ENCODE assay signal across 1 cellular context in genomic region chr11:3855808-3856491, GRCh38.
TF ChIP-seq lines count a peak whose summit lies in the region.

No MANE protein-coding gene starts in this region.

TF ChIP-seq in K562, 482 proteins besides CTCF, POLR2A, EP300 and RAD21 (continued from another document and continues in another):
- TF ChIP-seq, protein P1, sequence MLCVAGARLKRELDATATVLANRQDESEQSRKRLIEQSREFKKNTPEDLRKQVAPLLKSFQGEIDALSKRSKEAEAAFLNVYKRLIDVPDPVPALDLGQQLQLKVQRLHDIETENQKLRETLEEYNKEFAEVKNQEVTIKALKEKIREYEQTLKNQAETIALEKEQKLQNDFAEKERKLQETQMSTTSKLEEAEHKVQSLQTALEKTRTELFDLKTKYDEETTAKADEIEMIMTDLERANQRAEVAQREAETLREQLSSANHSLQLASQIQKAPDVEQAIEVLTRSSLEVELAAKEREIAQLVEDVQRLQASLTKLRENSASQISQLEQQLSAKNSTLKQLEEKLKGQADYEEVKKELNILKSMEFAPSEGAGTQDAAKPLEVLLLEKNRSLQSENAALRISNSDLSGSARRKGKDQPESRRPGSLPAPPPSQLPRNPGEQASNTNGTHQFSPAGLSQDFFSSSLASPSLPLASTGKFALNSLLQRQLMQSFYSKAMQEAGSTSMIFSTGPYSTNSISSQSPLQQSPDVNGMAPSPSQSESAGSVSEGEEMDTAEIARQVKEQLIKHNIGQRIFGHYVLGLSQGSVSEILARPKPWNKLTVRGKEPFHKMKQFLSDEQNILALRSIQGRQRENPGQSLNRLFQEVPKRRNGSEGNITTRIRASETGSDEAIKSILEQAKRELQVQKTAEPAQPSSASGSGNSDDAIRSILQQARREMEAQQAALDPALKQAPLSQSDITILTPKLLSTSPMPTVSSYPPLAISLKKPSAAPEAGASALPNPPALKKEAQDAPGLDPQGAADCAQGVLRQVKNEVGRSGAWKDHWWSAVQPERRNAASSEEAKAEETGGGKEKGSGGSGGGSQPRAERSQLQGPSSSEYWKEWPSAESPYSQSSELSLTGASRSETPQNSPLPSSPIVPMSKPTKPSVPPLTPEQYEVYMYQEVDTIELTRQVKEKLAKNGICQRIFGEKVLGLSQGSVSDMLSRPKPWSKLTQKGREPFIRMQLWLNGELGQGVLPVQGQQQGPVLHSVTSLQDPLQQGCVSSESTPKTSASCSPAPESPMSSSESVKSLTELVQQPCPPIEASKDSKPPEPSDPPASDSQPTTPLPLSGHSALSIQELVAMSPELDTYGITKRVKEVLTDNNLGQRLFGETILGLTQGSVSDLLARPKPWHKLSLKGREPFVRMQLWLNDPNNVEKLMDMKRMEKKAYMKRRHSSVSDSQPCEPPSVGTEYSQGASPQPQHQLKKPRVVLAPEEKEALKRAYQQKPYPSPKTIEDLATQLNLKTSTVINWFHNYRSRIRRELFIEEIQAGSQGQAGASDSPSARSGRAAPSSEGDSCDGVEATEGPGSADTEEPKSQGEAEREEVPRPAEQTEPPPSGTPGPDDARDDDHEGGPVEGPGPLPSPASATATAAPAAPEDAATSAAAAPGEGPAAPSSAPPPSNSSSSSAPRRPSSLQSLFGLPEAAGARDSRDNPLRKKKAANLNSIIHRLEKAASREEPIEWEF (CRISPR knock-in tag; IDR thresholded peaks at IDR 0.05) = no peak
- TF ChIP-seq KLF13 (tag; IDR thresholded peaks at IDR 0.05; ENCODE audit: borderline replicate concordance, low read depth) (0 out of 2 replicates have a peak, but pooled peaks have one; percentile 10), FOXA3 (CRISPR knock-in tag; conservative IDR thresholded peaks at IDR 0.05 in 1 of 2, IDR thresholded peaks at IDR 0.05 in 1 of 2) (peak in 1 of 2 experiments; percentile 35; a peak in 2 of 4 replicates), SAFB2 (IDR thresholded peaks at IDR 0.05; ENCODE audit: borderline replicate concordance, low read depth, low read length, severe bottlenecking) (no peak), MLLT1 (IDR thresholded peaks at IDR 0.05) (peak in 1 of 2 experiments; percentile 20; a peak in 1 of 4 replicates), NR0B1 (IDR thresholded peaks at IDR 0.05; ENCODE audit: partially characterized antibody) (no peak), FOXJ2 (tag; IDR thresholded peaks at IDR 0.05) (no peak), HDGF (IDR thresholded peaks at IDR 0.05) (no peak), CBFA2T2 (conservative IDR thresholded peaks at IDR 0.05) (no peak), KDM5B (IDR thresholded peaks at IDR 0.05; ENCODE audit: insufficient replicate concordance, low read depth, low read length) (peak; percentile 43), E2F3 (CRISPR knock-in tag; IDR thresholded peaks at IDR 0.05) (no peak), DPF2 (IDR thresholded peaks at IDR 0.05) (no peak), NRF1 (conservative IDR thresholded peaks at IDR 0.05 in 1 of 2, IDR thresholded peaks at IDR 0.05 in 1 of 2) (0 out of 4 replicates have a peak, but pooled peaks of 1 of the 2 experiments have one; percentile 10), IRF2 (CRISPR knock-in tag; IDR thresholded peaks at IDR 0.05) (no peak), SNIP1 (IDR thresholded peaks at IDR 0.05; ENCODE audit: low read depth) (no peak), DNMT1 (IDR thresholded peaks at IDR 0.05) (no peak), MGA (IDR thresholded peaks at IDR 0.05) (0 out of 2 replicates have a peak, but pooled peaks have one; percentile 56), BRD4 (IDR thresholded peaks at IDR 0.05) (no peak), E2F6 (IDR thresholded peaks at IDR 0.05; ENCODE audit: borderline replicate concordance in 1 of 2, extremely low read depth in 1 of 2, insufficient read depth in 1 of 2, insufficient read length in 1 of 2, low read depth in 1 of 2, low read length in 1 of 2, poor library complexity in 1 of 2, severe bottlenecking in 1 of 2) (peak in 1 of 2 experiments; percentile 51), FUS (optimal IDR thresholded peaks at IDR 0.05; ENCODE audit: low read depth, low read length) (no peak), HMG20B (CRISPR knock-in tag; IDR thresholded peaks at IDR 0.05) (no peak), SRSF7 (optimal IDR thresholded peaks at IDR 0.05; ENCODE audit: low read depth, low read length) (no peak), ZNF695 (CRISPR knock-in tag; IDR thresholded peaks at IDR 0.05) (no peak), XRCC5 (IDR thresholded peaks at IDR 0.05; ENCODE audit: low read depth, low read length) (no peak), ZNF12 (CRISPR knock-in tag; IDR thresholded peaks at IDR 0.05) (no peak), C11orf30 (IDR thresholded peaks at IDR 0.05; ENCODE audit: low read depth) (no peak), JUNB (CRISPR knock-in tag; conservative IDR thresholded peaks at IDR 0.05) (no peak), LARP7 (IDR thresholded peaks at IDR 0.05) (no peak), ZNF699 (CRISPR knock-in tag; IDR thresholded peaks at IDR 0.05; ENCODE audit: insufficient replicate concordance) (no peak)
- TF ChIP-seq, protein P2, sequence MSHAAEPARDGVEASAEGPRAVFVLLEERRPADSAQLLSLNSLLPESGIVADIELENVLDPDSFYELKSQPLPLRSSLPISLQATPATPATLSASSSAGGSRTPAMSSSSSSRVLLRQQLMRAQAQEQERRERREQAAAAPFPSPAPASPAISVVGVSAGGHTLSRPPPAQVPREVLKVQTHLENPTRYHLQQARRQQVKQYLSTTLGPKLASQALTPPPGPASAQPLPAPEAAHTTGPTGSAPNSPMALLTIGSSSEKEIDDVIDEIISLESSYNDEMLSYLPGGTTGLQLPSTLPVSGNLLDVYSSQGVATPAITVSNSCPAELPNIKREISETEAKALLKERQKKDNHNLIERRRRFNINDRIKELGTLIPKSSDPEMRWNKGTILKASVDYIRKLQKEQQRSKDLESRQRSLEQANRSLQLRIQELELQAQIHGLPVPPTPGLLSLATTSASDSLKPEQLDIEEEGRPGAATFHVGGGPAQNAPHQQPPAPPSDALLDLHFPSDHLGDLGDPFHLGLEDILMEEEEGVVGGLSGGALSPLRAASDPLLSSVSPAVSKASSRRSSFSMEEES (CRISPR knock-in tag; IDR thresholded peaks at IDR 0.05) = no peak
- TF ChIP-seq, protein P3, sequence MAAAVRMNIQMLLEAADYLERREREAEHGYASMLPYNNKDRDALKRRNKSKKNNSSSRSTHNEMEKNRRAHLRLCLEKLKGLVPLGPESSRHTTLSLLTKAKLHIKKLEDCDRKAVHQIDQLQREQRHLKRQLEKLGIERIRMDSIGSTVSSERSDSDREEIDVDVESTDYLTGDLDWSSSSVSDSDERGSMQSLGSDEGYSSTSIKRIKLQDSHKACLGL (CRISPR knock-in tag; IDR thresholded peaks at IDR 0.05; ENCODE audit: borderline replicate concordance, poor library complexity, severe bottlenecking) = no peak
